ENCODE assay signal across 9 cellular contexts in genomic region chr18:57853133-57853532, GRCh38. TPM values are rescaled to one million over a fixed set of nuclear protein-coding genes. Genes with fewer than 3 reads are reported as not detected.
"Had no signal": no experiment of that assay in that cellular context is flagged by ENCODE, and none has a peak within 500 bp of the region (broad histone marks: within the 10 kb centered on the region; RNA-seq: fewer than 3 reads in every experiment).

No MANE protein-coding gene starts in this region.

- ATAC-seq: GM12878 had no signal

- FAIRE-seq: G401.6, GM12878, GM12891, GM12892, GM18507, GM19239 had no signal

- DNase-seq: GDM1, GF-D8 had no signal

- H3K4me3 ChIP-seq: GM12878 had no signal

RNA-seq across cellular contexts. Expression of gene ATP8B1, which starts 50.0 kb away (rescaled TPM):
- total RNA-seq: G401 had no signal
